ENCODE assay signal across 21 cellular contexts in genomic region chr12:32470936-32471335, GRCh38.
"Had no signal": no experiment of that assay in that cellular context is flagged by ENCODE, and none has a peak within 500 bp of the region (broad histone marks: within the 10 kb centered on the region; RNA-seq: fewer than 3 reads in every experiment).

No MANE protein-coding gene starts in this region.

- H3K4me3 ChIP-seq: ascending aorta, heart left ventricle, right atrium auricular region, transverse colon had no signal

- H3K36me3 Mint-ChIP-seq: activated naive CD8-positive, alpha-beta T cell treated with anti-CD3 and anti-CD28 coated beads, Interleukin-2, amount 10 ng/mL, durations not matched to agents 7 days and 5 days; naive thymus-derived CD4-positive, alpha-beta T cell had no signal

- H3K9ac ChIP-seq: parathyroid adenoma had no signal

- H3K9me3 Mint-ChIP-seq: activated naive CD4-positive, alpha-beta T cell treated with anti-CD3 and anti-CD28 coated beads for 36 hours; activated naive CD8-positive, alpha-beta T cell treated with anti-CD3 and anti-CD28 coated beads, Interleukin-2, amount 10 ng/mL, durations not matched to agents 7 days and 5 days; activated T-helper 1 cell treated with anti-CD3 and anti-CD28 coated beads, Interleukin-12 subunit alpha, Interleukin-12 subunit beta, Interleukin-2, Interleukin-4 antibody, amounts not matched to agents 30 ng/mL and 10 ng/mL and 1 ng/mL, durations not matched to agents 14 hours and 24 hours and 36 hours had no signal

- H3K9me3 ChIP-seq: ascending aorta, heart left ventricle, right atrium auricular region, transverse colon had no signal

- H3K36me3 ChIP-seq: ascending aorta, brain microvascular endothelial cell, heart left ventricle, right atrium auricular region, transverse colon had no signal

- H3K27ac ChIP-seq: ascending aorta, brain microvascular endothelial cell, heart left ventricle, parathyroid adenoma, right atrium auricular region, transverse colon had no signal

- H3K27me3 ChIP-seq: ascending aorta, brain microvascular endothelial cell, heart left ventricle, right atrium auricular region, transverse colon had no signal

- H3K4me1 ChIP-seq: ascending aorta, parathyroid adenoma had no signal

- DNase-seq: activated CD4-positive, alpha-beta T cell treated with anti-CD3 and anti-CD28 coated beads for 4 hours; activated CD4-positive, alpha-beta T cell treated with anti-CD3 and anti-CD28 coated beads, Interleukin-2, amount 50 U/mL, for 4 hours; activated effector memory CD4-positive, alpha-beta T cell treated with anti-CD3 and anti-CD28 coated beads, Interleukin-2, amount 50 U/mL, for 16 hours; activated naive CD4-positive, alpha-beta T cell treated with anti-CD3 and anti-CD28 coated beads for 36 hours; activated naive CD8-positive, alpha-beta T cell treated with anti-CD3 and anti-CD28 coated beads, Interleukin-2, amount 10 ng/mL, durations not matched to agents 7 days and 5 days; brain microvascular endothelial cell; cortex of kidney; heart left ventricle; left ventricle myocardium superior; mammary epithelial cell; naive thymus-derived CD4-positive, alpha-beta T cell; occipital lobe; stimulated activated CD4-positive, alpha-beta T cell treated with anti-CD3 and anti-CD28 coated beads, Interleukin-2, amount 100 ng/mL, for 48 hours; stimulated activated naive CD4-positive, alpha-beta T cell treated with Interleukin-2 at 50 U/mL for 16 hours; T-helper 1 cell; transverse colon had no signal

- H3K27me3 Mint-ChIP-seq: activated naive CD8-positive, alpha-beta T cell treated with anti-CD3 and anti-CD28 coated beads, Interleukin-2, amount 10 ng/mL, durations not matched to agents 7 days and 5 days had no signal

- H2AFZ ChIP-seq: parathyroid adenoma had no signal

- H3K4me3 Mint-ChIP-seq: activated naive CD4-positive, alpha-beta T cell treated with anti-CD3 and anti-CD28 coated beads for 36 hours; activated naive CD8-positive, alpha-beta T cell treated with anti-CD3 and anti-CD28 coated beads, Interleukin-2, amount 10 ng/mL, durations not matched to agents 7 days and 5 days; activated T-helper 1 cell treated with anti-CD3 and anti-CD28 coated beads, Interleukin-12 subunit alpha, Interleukin-12 subunit beta, Interleukin-2, Interleukin-4 antibody, amounts not matched to agents 30 ng/mL and 10 ng/mL and 1 ng/mL, durations not matched to agents 14 hours and 24 hours and 36 hours; naive thymus-derived CD4-positive, alpha-beta T cell; neural crest cell had no signal

- H3K27ac Mint-ChIP-seq: activated naive CD4-positive, alpha-beta T cell treated with anti-CD3 and anti-CD28 coated beads for 36 hours; activated naive CD8-positive, alpha-beta T cell treated with anti-CD3 and anti-CD28 coated beads, Interleukin-2, amount 10 ng/mL, durations not matched to agents 7 days and 5 days; activated T-helper 1 cell treated with anti-CD3 and anti-CD28 coated beads, Interleukin-12 subunit alpha, Interleukin-12 subunit beta, Interleukin-2, Interleukin-4 antibody, amounts not matched to agents 30 ng/mL and 10 ng/mL and 1 ng/mL, durations not matched to agents 14 hours and 24 hours and 36 hours; naive thymus-derived CD4-positive, alpha-beta T cell had no signal
